ENCODE assay signal across 8 cellular contexts in genomic region chr20:12970372-12970821, GRCh38. TPM values are rescaled to one million over a fixed set of nuclear protein-coding genes. Genes with fewer than 3 reads are reported as not detected.
DNase-seq lines count a peak whose midpoint lies in the region; ATAC-seq and TF ChIP-seq lines count a peak whose summit lies in the region.

No MANE protein-coding gene starts in this region.

- H3K4me1 Mint-ChIP-seq in brain: peaks cover 11% of the 10 kb centered on the region
- H3K4me1 Mint-ChIP-seq in CD8-positive, alpha-beta memory T cell: peaks cover 0 to 7% (median 0%) of the 10 kb centered on the region in 3 donors

- no peak overlapping the region for H3K4me2 ChIP-seq in Loucy (ENCODE audit: low read depth, low read length, poor library complexity, severe bottlenecking)

- H3K4me3 ChIP-seq in Loucy (ENCODE audit: low read length, poor library complexity, severe bottlenecking): no peak overlapping the region
- H3K4me3 ChIP-seq in liver (ENCODE audit: low read depth in 1 of 3, low read length in 3 of 3): no peak overlapping the region
- no peak overlapping the region for H3K4me3 ChIP-seq in CD8-positive, alpha-beta memory T cell (ENCODE audit: low read length)

- H3K79me2 ChIP-seq in Loucy (ENCODE audit: insufficient read depth, low read length): no peaks in the 10 kb centered on the region

- DNase-seq in G401 (ENCODE audit: low spot score): peak; percentile 15
- no peak for DNase-seq in CD8-positive, alpha-beta memory T cell
- DNase-seq in effector CD8-positive, alpha-beta T cell (lab: John Stamatoyannopoulos, UW): no peak
- DNase-seq in NCI-H1048 (lab: John Stamatoyannopoulos, UW): no peak

- H3K9me3 ChIP-seq in Loucy (ENCODE audit: insufficient read depth, low read depth, low read length) (no peaks in the 10 kb centered on the region), liver (ENCODE audit: control insufficient read depth in 4 of 4, low read length in 3 of 4) (no peaks in the 10 kb centered on the region)
- no peaks in the 10 kb centered on the region for H3K9me3 ChIP-seq in CD8-positive, alpha-beta memory T cell (ENCODE audit: low read length)

- no peaks in the 10 kb centered on the region for H3F3A ChIP-seq in Loucy (ENCODE audit: low read depth)

- peaks cover 3% of the 10 kb centered on the region for H3K36me3 Mint-ChIP-seq in brain
- peaks cover 0 to 2% (median 0%) of the 10 kb centered on the region in 3 donors for H3K36me3 Mint-ChIP-seq in CD8-positive, alpha-beta memory T cell

- H3K27ac Mint-ChIP-seq in brain: no peak overlapping the region
- H3K27ac Mint-ChIP-seq in CD8-positive, alpha-beta memory T cell: no peak overlapping the region

- WGBS in liver: 47% methylated on average over 4 of the region's 4 CpGs

- no peak overlapping the region for H3K27ac ChIP-seq in liver (ENCODE audit: low read depth in 1 of 2, low read length in 2 of 2)
- no peak overlapping the region for H3K27ac ChIP-seq in CD8-positive, alpha-beta memory T cell (ENCODE audit: low read depth, low read length)

- H3K27me3 ChIP-seq in Loucy (ENCODE audit: insufficient read depth, low read length, poor library complexity, severe bottlenecking): no peaks in the 10 kb centered on the region
- H3K27me3 ChIP-seq in liver (ENCODE audit: control insufficient read depth in 4 of 4, insufficient read depth in 4 of 4, low read length in 3 of 4): no peaks in the 10 kb centered on the region
- no peaks in the 10 kb centered on the region for H3K27me3 ChIP-seq in CD8-positive, alpha-beta memory T cell (ENCODE audit: insufficient read depth, low read length, poor library complexity, severe bottlenecking)

- H2AFZ ChIP-seq in Loucy (ENCODE audit: low read length): no peak overlapping the region

- H3K9me2 ChIP-seq in Loucy (replicated peaks; ENCODE audit: low read depth, low read length): no peaks in the 10 kb centered on the region

- H4K20me1 ChIP-seq in Loucy (ENCODE audit: insufficient read depth, low read length, poor library complexity, severe bottlenecking): no peaks in the 10 kb centered on the region

- peaks cover 7% of the 10 kb centered on the region for H3K27me3 Mint-ChIP-seq in brain
- H3K27me3 Mint-ChIP-seq in CD8-positive, alpha-beta memory T cell: peaks cover 0 to 2% of the 10 kb centered on the region in 2 donors

- H3K4me1 ChIP-seq in Loucy (ENCODE audit: insufficient read depth, low read length, poor library complexity, severe bottlenecking) (no peaks in the 10 kb centered on the region), liver (ENCODE audit: control insufficient read depth in 4 of 4, insufficient read depth in 4 of 4, low read length in 3 of 4) (peaks cover 0 to 2% (median 0%) of the 10 kb centered on the region in 4 donors)
- H3K4me1 ChIP-seq in CD8-positive, alpha-beta memory T cell (ENCODE audit: insufficient read depth, low read length): no peaks in the 10 kb centered on the region

- TF ChIP-seq RAD21 in liver (IDR thresholded peaks at IDR 0.05): peak; percentile 91 to 93

- H3K4me3 Mint-ChIP-seq in brain: no peak overlapping the region
- H3K4me3 Mint-ChIP-seq in CD8-positive, alpha-beta memory T cell: no peak overlapping the region

- TF ChIP-seq CTCF in Loucy (conservative IDR thresholded peaks at IDR 0.05; ENCODE audit: low read length) (peak; percentile 63), brain (conservative IDR thresholded peaks at IDR 0.05) (peak; percentile 72 to 74), liver (IDR thresholded peaks at IDR 0.05; ENCODE audit: low read depth, low read length, missing input control) (peak; percentile 82)

- POLR2A ChIA-PET in CD8-positive, alpha-beta memory T cell (lab: Charles Lee): no interaction called here

- in situ Hi-C loops in G401 (cut with HindIII; ENCODE audit: low sequenced_read_pairs): no loop called here

- H3K9me3 Mint-ChIP-seq in brain: peaks cover 0 to 10% (median 0%) of the 10 kb centered on the region in 5 experiments
- peaks cover 0 to 3% (median 0%) of the 10 kb centered on the region in 5 donors for H3K9me3 Mint-ChIP-seq in CD8-positive, alpha-beta memory T cell

- ATAC-seq in HG02610 (IDR thresholded peaks at IDR 0.05; ENCODE audit: unreplicated experiment): no peak

- H3K9ac ChIP-seq in Loucy (ENCODE audit: low read depth, low read length, poor library complexity, severe bottlenecking): no peak overlapping the region
- H3K9ac ChIP-seq in liver (ENCODE audit: low read depth in 1 of 2, low read length in 2 of 2): peak overlapping the region in 1 of 2 donors; percentile 36

- H3K36me3 ChIP-seq in Loucy (ENCODE audit: insufficient read depth, low read length) (no peaks in the 10 kb centered on the region), liver (ENCODE audit: control insufficient read depth in 4 of 4, insufficient read depth in 3 of 4, low read depth in 1 of 4, low read length in 3 of 4) (no peaks in the 10 kb centered on the region)
- H3K36me3 ChIP-seq in CD8-positive, alpha-beta memory T cell (ENCODE audit: insufficient read depth, low read length): no peaks in the 10 kb centered on the region

- CTCF ChIA-PET in CD8-positive, alpha-beta memory T cell (lab: Charles Lee): no interaction called here

TF ChIP-seq in liver, 16 proteins besides CTCF, POLR2A, EP300 and RAD21:
- TF ChIP-seq NR2F2 (IDR thresholded peaks at IDR 0.05): no peak
- no peak for TF ChIP-seq MAX (IDR thresholded peaks at IDR 0.05)
- TF ChIP-seq GABPA (IDR thresholded peaks at IDR 0.05 in 1 of 2, conservative IDR thresholded peaks at IDR 0.05 in 1 of 2): no peak
- no peak for TF ChIP-seq FOXA2 (IDR thresholded peaks at IDR 0.05)
- no peak for TF ChIP-seq ATF3 (IDR thresholded peaks at IDR 0.05)
- no peak for TF ChIP-seq HNF4A (conservative IDR thresholded peaks at IDR 0.05)
- TF ChIP-seq HNF4G (IDR thresholded peaks at IDR 0.05): no peak
- TF ChIP-seq RXRA (IDR thresholded peaks at IDR 0.05): no peak
- TF ChIP-seq EGR1 (IDR thresholded peaks at IDR 0.05; ENCODE audit: low read depth in 2 of 2): no peak
- no peak for TF ChIP-seq SP1 (IDR thresholded peaks at IDR 0.05)
- no peak for TF ChIP-seq ZBTB33 (IDR thresholded peaks at IDR 0.05)
- TF ChIP-seq REST (IDR thresholded peaks at IDR 0.05): no peak
- no peak for TF ChIP-seq FOXA1 (IDR thresholded peaks at IDR 0.05)
- no peak for TF ChIP-seq TAF1 (conservative IDR thresholded peaks at IDR 0.05)
- TF ChIP-seq YY1 (IDR thresholded peaks at IDR 0.05): no peak
- no peak for TF ChIP-seq JUND (IDR thresholded peaks at IDR 0.05)
TF ChIP-seq in liver: peak in this region for 0.

RNA-seq across cellular contexts. Expression of gene SPTLC3, which starts 38.4 kb away (rescaled TPM):
- not detected in 2 replicates for total RNA-seq in G401 (2014; rRNA removed; shearing (Covaris generic))
- polyA plus RNA-seq in brain (ENCODE audit: insufficient read depth, low read depth, low replicate concordance) (0.34 TPM), liver (10 to 100 TPM in 1 of 2 donors, 1 to 10 TPM in 1; 4.2 to 10.5 TPM)
- total RNA-seq in liver: 10 to 100 TPM; 30.4 to 40.9 TPM
- not detected for total RNA-seq in CD8-positive, alpha-beta memory T cell
- polyA plus RNA-seq in CD8-positive, alpha-beta memory T cell: 1.7 TPM

Comparison
In these comparisons a context has a peak if more than half of its experiments do, and no peak if none do; other contexts are left out.
1. RNA of gene SPTLC3, which starts 38.4 kb away (total RNA-seq): 30.4 to 40.9 TPM in liver; not detected in CD8-positive, alpha-beta memory T cell and not detected in G401; every median in the first group is over 10 times any median in the second.
2. Peak in every context shown above with its lines, with median percentiles within 50 percentile points of each other: CTCF ChIP-seq.